In genomic region chr19:17202249-17202648, GRCh38 we compare ENCODE assay signal across 13 cellular contexts. TPM values are rescaled to one million over a fixed set of nuclear protein-coding genes. Genes with fewer than 3 reads are reported as not detected.
A peak's percentile ranks its signal among the peaks of the same experiment; 100 is the strongest.
DNase-seq lines count a peak whose midpoint lies in the region; ATAC-seq, FAIRE-seq and TF ChIP-seq lines count a peak whose summit lies in the region.
"Had no signal": no experiment of that assay in that cellular context is flagged by ENCODE, and none has a peak within 500 bp of the region (broad histone marks: within the 10 kb centered on the region; RNA-seq: fewer than 3 reads in every experiment).

No MANE protein-coding gene starts in this region.

- H3K18ac ChIP-seq in H9 (ENCODE audit: insufficient read length, low read depth, low read length) = no peak overlapping the region

- peak; percentile 25 for ATAC-seq in activated CD8-positive, alpha-beta T cell treated with anti-CD3 and anti-CD28 coated beads, Interleukin-2, amount 10 ng/mL, durations not matched to agents 7 days and 5 days
- ATAC-seq in left lobe of liver = no peak

- H2BK12ac ChIP-seq in H9 (ENCODE audit: insufficient read length, low read depth, low read length) = no peak overlapping the region

- TF ChIP-seq CTCF in kidney (IDR thresholded peaks at IDR 0.05; ENCODE audit: borderline replicate concordance, extremely low read depth, insufficient read depth) (no peak), H9 (conservative IDR thresholded peaks at IDR 0.05) (no peak)

- H3K36me3 Mint-ChIP-seq in activated CD8-positive, alpha-beta T cell treated with anti-CD3 and anti-CD28 coated beads, Interleukin-2, amount 10 ng/mL, durations not matched to agents 7 days and 5 days (ENCODE audit: low read depth) = peaks cover 87% of the 10 kb centered on the region
- peaks cover 52 to 79% (median 53%) of the 10 kb centered on the region in 3 experiments for H3K36me3 Mint-ChIP-seq in H9 (ENCODE audit: insufficient read depth in 1 of 3, low read depth in 3 of 3)

- H3K27ac ChIP-seq in kidney (ENCODE audit: low read depth in 2 of 2, low read length in 2 of 2) = no peak overlapping the region
- H3K27ac ChIP-seq in H9 (ENCODE audit: insufficient read length, low read depth, low read length) = no peak overlapping the region
- H3K27ac ChIP-seq: 22Rv1 had no signal

- FAIRE-seq in GM12891 (lab: Jason Lieb, UNC) = peak; percentile 61
- no peak for FAIRE-seq in kidney (lab: Jason Lieb, UNC)

- H2BK15ac ChIP-seq in H9 (ENCODE audit: low read depth, low read length) = no peak overlapping the region

- H2BK20ac ChIP-seq in H9 (ENCODE audit: low read depth, low read length, poor library complexity, severe bottlenecking) = no peak overlapping the region

- no peak overlapping the region for H4K8ac ChIP-seq in H9 (replicated peaks; ENCODE audit: insufficient read length, low read depth, low read length)

- H3K4me3 ChIP-seq in kidney (ENCODE audit: low read length in 2 of 2) = no peak overlapping the region
- H3K4me3 ChIP-seq: HAP-1 had no signal

- H3K4me1 ChIP-seq in kidney (ENCODE audit: control insufficient read depth in 1 of 2, insufficient read depth in 1 of 2, low read depth in 1 of 2, low read length in 2 of 2) = no peaks in the 10 kb centered on the region
- H3K4me1 ChIP-seq in H9 (ENCODE audit: insufficient read depth, low read length) = no peaks in the 10 kb centered on the region
- H3K4me1 ChIP-seq: HAP-1 had no signal

- intact Hi-C loops in kidney (cut with DNase I) = no loop called here

- peaks cover 2% of the 10 kb centered on the region for H4K20me1 ChIP-seq in H9 (ENCODE audit: control insufficient read depth, insufficient read depth, insufficient read length)

- H3K27me3 ChIP-seq in H9 (ENCODE audit: insufficient read depth, low read length) = no peaks in the 10 kb centered on the region

- H4K5ac ChIP-seq in H9 (ENCODE audit: insufficient read length, low read depth, low read length) = no peak overlapping the region

- no peaks in the 10 kb centered on the region for H3K23me2 ChIP-seq in H9 (ENCODE audit: insufficient read length, low read depth, low read length, poor library complexity, severe bottlenecking)

- no peaks in the 10 kb centered on the region for H3K9me3 Mint-ChIP-seq in activated CD8-positive, alpha-beta T cell treated with anti-CD3 and anti-CD28 coated beads, Interleukin-2, amount 10 ng/mL, durations not matched to agents 7 days and 5 days (ENCODE audit: insufficient read depth)
- H3K9me3 Mint-ChIP-seq in H9 = no peaks in the 10 kb centered on the region

- H3K9me3 ChIP-seq in kidney (ENCODE audit: control insufficient read depth in 1 of 2, low read length in 2 of 2) (no peaks in the 10 kb centered on the region), H9 (ENCODE audit: control insufficient read depth, low read depth, low read length) (no peaks in the 10 kb centered on the region)
- H3K9me3 ChIP-seq: HAP-1 had no signal

- H3K14ac ChIP-seq in H9 (ENCODE audit: insufficient read depth, low read length) = no peak overlapping the region

- no peaks in the 10 kb centered on the region for H3K4me1 Mint-ChIP-seq in activated CD8-positive, alpha-beta T cell treated with anti-CD3 and anti-CD28 coated beads, Interleukin-2, amount 10 ng/mL, durations not matched to agents 7 days and 5 days (ENCODE audit: low read depth)
- H3K4me1 Mint-ChIP-seq in H9 = no peaks in the 10 kb centered on the region

- H2AFZ ChIP-seq in H9 (ENCODE audit: low read length) = no peak overlapping the region

- DNase-seq in DMS53 (lab: John Stamatoyannopoulos, UW) (peak; percentile 31), DMS53 treated with DMSO at 0.1 percent for 48 hours (lab: John Stamatoyannopoulos, UW; ENCODE audit: unreplicated experiment) (no peak), GM12891 (ENCODE audit: insufficient read length, low spot score) (no peak), kidney (peak; percentile 71), NCI-H748 treated with DMSO at 0.1 percent for 48 hours (lab: John Stamatoyannopoulos, UW) (no peak), H9 (no peak), left lobe of liver (ENCODE audit: low spot score) (no peak)
- peak; percentile 32 for DNase-seq in activated CD8-positive, alpha-beta T cell treated with anti-CD3 and anti-CD28 coated beads, Interleukin-2, amount 10 ng/mL, durations not matched to agents 7 days and 5 days
- DNase-seq: effector memory CD4-positive, alpha-beta T cell; NCI-H1694 treated with DMSO at 0.1 percent for 48 hours; NK-92 treated with Interleukin-12 subunit alpha and Interleukin-12 subunit beta, amount 100 ng/mL, for 24 hours had no signal

- POLR2A ChIA-PET in activated CD8-positive, alpha-beta T cell treated with anti-CD3 and anti-CD28 coated beads, Interleukin-2, amount 10 ng/mL, durations not matched to agents 7 days and 5 days (lab: Charles Lee) = no interaction called here

- TF ChIP-seq POLR2A in GM12891 (IDR thresholded peaks at IDR 0.05; ENCODE audit: low read depth, low read length) = peak; percentile 31; the same call in 1 of the 2 replicates

- CTCF ChIA-PET in activated CD8-positive, alpha-beta T cell treated with anti-CD3 and anti-CD28 coated beads, Interleukin-2, amount 10 ng/mL, durations not matched to agents 7 days and 5 days (lab: Charles Lee) = no interaction called here

- no peak overlapping the region for H3K56ac ChIP-seq in H9 (ENCODE audit: insufficient read length, low read depth, low read length)

- peak overlapping the region; percentile 46 for H3K27ac Mint-ChIP-seq in activated CD8-positive, alpha-beta T cell treated with anti-CD3 and anti-CD28 coated beads, Interleukin-2, amount 10 ng/mL, durations not matched to agents 7 days and 5 days
- peak overlapping the region in 1 of 3 experiments; percentile 69; a peak in 1 of 7 replicates for H3K27ac Mint-ChIP-seq in H9

- no peaks in the 10 kb centered on the region for H3K79me1 ChIP-seq in H9 (ENCODE audit: insufficient read depth, low read depth, low read length, poor library complexity, severe bottlenecking)

- no peak overlapping the region for H4K91ac ChIP-seq in H9 (ENCODE audit: insufficient read length, low read depth, low read length)

- H3K4ac ChIP-seq in H9 (ENCODE audit: low read depth, low read length) = no peak overlapping the region

- H3T11ph ChIP-seq in H9 (ENCODE audit: low read length) = no peak overlapping the region

- no peaks in the 10 kb centered on the region for H3K79me2 ChIP-seq in H9 (ENCODE audit: insufficient read depth, low read length)

- H3K27me3 Mint-ChIP-seq in activated CD8-positive, alpha-beta T cell treated with anti-CD3 and anti-CD28 coated beads, Interleukin-2, amount 10 ng/mL, durations not matched to agents 7 days and 5 days (ENCODE audit: low read depth) = no peaks in the 10 kb centered on the region
- H3K27me3 Mint-ChIP-seq in H9 (ENCODE audit: low read depth) = no peaks in the 10 kb centered on the region

- no peak overlapping the region for H2AK5ac ChIP-seq in H9 (ENCODE audit: insufficient read length, low read length)

- no CpG with 5 or more reads among the region's 9 CpGs for WGBS in H9 (ENCODE audit: extremely low coverage, insufficient read length, low lambda C conversion rate)

- H3K23ac ChIP-seq in H9 (ENCODE audit: insufficient read length, low read depth, low read length) = no peak overlapping the region

- no peak overlapping the region for H3K9ac ChIP-seq in kidney (ENCODE audit: low read length in 2 of 2)
- H3K9ac ChIP-seq in H9 (ENCODE audit: extremely low read depth, insufficient read length, low read length) = no peak overlapping the region

- peaks cover 9 to 18% of the 10 kb centered on the region in 2 donors for H3K36me3 ChIP-seq in kidney (ENCODE audit: control insufficient read depth in 1 of 2, insufficient read depth in 2 of 2, low read length in 2 of 2)

- H2BK5ac ChIP-seq in H9 (ENCODE audit: insufficient read length, low read length) = no peak overlapping the region

- no peak overlapping the region for H3K4me3 Mint-ChIP-seq in activated CD8-positive, alpha-beta T cell treated with anti-CD3 and anti-CD28 coated beads, Interleukin-2, amount 10 ng/mL, durations not matched to agents 7 days and 5 days
- H3K4me3 Mint-ChIP-seq in H9 = no peak overlapping the region; a peak in 1 of 5 replicates

- no peak overlapping the region for H3K4me2 ChIP-seq in H9 (ENCODE audit: insufficient read depth, insufficient read length, low read length)

- no peak overlapping the region for H2BK120ac ChIP-seq in H9 (ENCODE audit: low read depth, low read length, poor library complexity, severe bottlenecking)

TF ChIP-seq in GM12891, 5 proteins besides CTCF, POLR2A, EP300 and RAD21:
- TF ChIP-seq SPI1 (IDR thresholded peaks at IDR 0.05; ENCODE audit: low read depth, low read length) (no peak), POLR2AphosphoS5 (IDR thresholded peaks at IDR 0.05; ENCODE audit: low read depth, low read length) (no peak), TAF1 (IDR thresholded peaks at IDR 0.05; ENCODE audit: low read depth, low read length) (no peak), POU2F2 (IDR thresholded peaks at IDR 0.05; ENCODE audit: low read depth, low read length) (no peak), PAX5 (IDR thresholded peaks at IDR 0.05; ENCODE audit: insufficient read depth, low read length, severe bottlenecking) (no peak)

RNA-seq across cellular contexts. Expression of gene USE1, which starts 12.9 kb away (rescaled TPM):
- 30.4 TPM for polyA plus RNA-seq in GM12891 (2012; ENCODE audit: low read depth, missing spikeins)
- 10 to 100 TPM; 26.5 to 27.9 TPM for total RNA-seq in activated CD8-positive, alpha-beta T cell treated with anti-CD3 and anti-CD28 coated beads, Interleukin-2, amount 10 ng/mL, durations not matched to agents 7 days and 5 days
- total RNA-seq in kidney (26.0 TPM), H9 (2021) (14.8 and 16.2 TPM in 2 replicates), left lobe of liver (19.9 TPM)
- 52.6 TPM for polyA plus RNA-seq in kidney (ENCODE audit: insufficient read depth, low read depth, low replicate concordance)

RNA-seq across cellular contexts. Expression of gene OCEL1, which starts 23.8 kb away (rescaled TPM):
- 10.6 TPM for polyA plus RNA-seq in GM12891 (2012; ENCODE audit: low read depth, missing spikeins)
- total RNA-seq in activated CD8-positive, alpha-beta T cell treated with anti-CD3 and anti-CD28 coated beads, Interleukin-2, amount 10 ng/mL, durations not matched to agents 7 days and 5 days = 10 to 100 TPM; 24.3 to 28.3 TPM
- 35.3 TPM for total RNA-seq in kidney
- polyA plus RNA-seq in kidney (ENCODE audit: insufficient read depth, low read depth, low replicate concordance) = 80.1 TPM
- total RNA-seq in H9 (2021) = 25.7 and 26.4 TPM in 2 replicates
- total RNA-seq in left lobe of liver = 63.0 TPM

RNA-seq across cellular contexts. Expression of gene NR2F6, which starts 43.5 kb away (rescaled TPM):
- polyA plus RNA-seq in GM12891 (2012; ENCODE audit: low read depth, missing spikeins) = 2.6 TPM
- total RNA-seq in activated CD8-positive, alpha-beta T cell treated with anti-CD3 and anti-CD28 coated beads, Interleukin-2, amount 10 ng/mL, durations not matched to agents 7 days and 5 days = 1 to 10 TPM; 4.1 to 4.3 TPM
- 46.8 TPM for total RNA-seq in kidney
- polyA plus RNA-seq in kidney (ENCODE audit: insufficient read depth, low read depth, low replicate concordance) = 60.2 TPM
- total RNA-seq in H9 (2021) = 134 and 137 TPM in 2 replicates
- 126 TPM for total RNA-seq in left lobe of liver

Comparison
In these comparisons a context has a peak if more than half of its experiments do, and no peak if none do; other contexts are left out.
1. DNase-seq: peak in DMS53 (single experiment), activated CD8-positive, alpha-beta T cell treated with anti-CD3 and anti-CD28 coated beads, Interleukin-2, amount 10 ng/mL, durations not matched to agents 7 days and 5 days (single experiment) and kidney (single experiment); none in DMS53 treated with DMSO at 0.1 percent for 48 hours (single experiment), GM12891 (single experiment), NCI-H748 treated with DMSO at 0.1 percent for 48 hours (single experiment), H9 (single experiment) and left lobe of liver (single experiment).